Comparison of ENCODE assay signal across 22 cellular contexts in genomic region chr4:88535090-88535755, GRCh38. TPM values are rescaled to one million over a fixed set of nuclear protein-coding genes. Genes with fewer than 3 reads are reported as not detected.
DNase-seq lines count a peak whose midpoint lies in the region; ATAC-seq, FAIRE-seq and TF ChIP-seq lines count a peak whose summit lies in the region.
"Had no signal": no experiment of that assay in that cellular context is flagged by ENCODE, and none has a peak within 500 bp of the region (broad histone marks: within the 10 kb centered on the region; RNA-seq: fewer than 3 reads in every experiment).

No MANE protein-coding gene starts in this region.

- TF ChIP-seq CTCF in RWPE2 (IDR thresholded peaks at IDR 0.05; ENCODE audit: poor library complexity, severe bottlenecking) (no peak), endothelial cell of umbilical vein (IDR thresholded peaks at IDR 0.05; ENCODE audit: extremely low read depth in 1 of 2, insufficient read depth in 1 of 2, low read depth in 1 of 2, low read length in 2 of 2) (no peak)

- no peaks in the 10 kb centered on the region for H3K36me3 Mint-ChIP-seq in stimulated activated naive CD8-positive, alpha-beta T cell treated with anti-CD3 and anti-CD28 coated beads, Interleukin-15, Interleukin-2, amounts not matched to agents 100 ng/mL and 50 ng/mL, for 24 hours (ENCODE audit: low read depth)
- H3K36me3 Mint-ChIP-seq: stimulated activated memory B cell treated with anti-CD40 and anti-IgM and Interleukin-4, amounts not matched to agents 10 μg/mL and 1 μg/mL and 100 μg/mL, for 72 hours had no signal

- BruUV-seq in endothelial cell of umbilical vein (replicated peaks; lab: Mats Ljungman, UMichigan) = no TSS peak

- no peaks in the 10 kb centered on the region for H3K36me3 ChIP-seq in RWPE2 (ENCODE audit: low read depth)
- no peaks in the 10 kb centered on the region for H3K36me3 ChIP-seq in endothelial cell of umbilical vein (ENCODE audit: control insufficient read depth in 2 of 2, extremely low read depth in 1 of 2, insufficient read depth in 2 of 2, low read length in 2 of 2)
- H3K36me3 ChIP-seq: tibial nerve had no signal

- no peaks in the 10 kb centered on the region for H3K79me2 ChIP-seq in endothelial cell of umbilical vein (ENCODE audit: control insufficient read depth, insufficient read depth, low read length)

- H3K4me3 Mint-ChIP-seq in stimulated activated naive CD8-positive, alpha-beta T cell treated with anti-CD3 and anti-CD28 coated beads, Interleukin-15, Interleukin-2, amounts not matched to agents 100 ng/mL and 50 ng/mL, for 24 hours = no peak overlapping the region
- H3K4me3 Mint-ChIP-seq: dendritic cell treated with granulocyte-macrophage colony-stimulating factor and Interleukin-4, amounts not matched to agents 40 ng/mL and 50 ng/mL, for 4 days; nephron progenitor cell; stimulated activated memory B cell treated with anti-CD40 and anti-IgM and Interleukin-4, amounts not matched to agents 10 μg/mL and 1 μg/mL and 100 μg/mL, for 72 hours had no signal

- H3K9me1 ChIP-seq in endothelial cell of umbilical vein (replicated peaks; ENCODE audit: control insufficient read depth, extremely low read depth, insufficient read depth, low read length) = no peaks in the 10 kb centered on the region

- H3K27ac Mint-ChIP-seq in stimulated activated naive CD8-positive, alpha-beta T cell treated with anti-CD3 and anti-CD28 coated beads, Interleukin-15, Interleukin-2, amounts not matched to agents 100 ng/mL and 50 ng/mL, for 24 hours = peak overlapping the region; percentile 53
- H3K27ac Mint-ChIP-seq: dendritic cell treated with granulocyte-macrophage colony-stimulating factor and Interleukin-4, amounts not matched to agents 40 ng/mL and 50 ng/mL, for 4 days; nephron progenitor cell; progenitor cell of endocrine pancreas; stimulated activated memory B cell treated with anti-CD40 and anti-IgM and Interleukin-4, amounts not matched to agents 10 μg/mL and 1 μg/mL and 100 μg/mL, for 72 hours had no signal

- POLR2A ChIA-PET in endothelial cell of umbilical vein (lab: Charles Lee) = no interaction called here

- CTCF ChIA-PET in endothelial cell of umbilical vein (lab: Charles Lee) = interaction anchor here (0.9 to 16.6 kb wide), 10 partner anchors 19 to 365 kb away, joined by 3 to 368 read pairs (median 4); no protein-coding TSS in a partner anchor

- no peaks in the 10 kb centered on the region for H3K9me3 Mint-ChIP-seq in stimulated activated naive CD8-positive, alpha-beta T cell treated with anti-CD3 and anti-CD28 coated beads, Interleukin-15, Interleukin-2, amounts not matched to agents 100 ng/mL and 50 ng/mL, for 24 hours
- H3K9me3 Mint-ChIP-seq: dendritic cell treated with granulocyte-macrophage colony-stimulating factor and Interleukin-4, amounts not matched to agents 40 ng/mL and 50 ng/mL, for 4 days; stimulated activated memory B cell treated with anti-CD40 and anti-IgM and Interleukin-4, amounts not matched to agents 10 μg/mL and 1 μg/mL and 100 μg/mL, for 72 hours had no signal

- intact Hi-C loops in endothelial cell of umbilical vein (cut with micrococcal nuclease) = loop anchor here (10.0 kb wide), 1 partner anchor 580 kb away; the partner anchor contains the start of gene TIGD2

- H3K9ac ChIP-seq in endothelial cell of umbilical vein (replicated peaks; ENCODE audit: extremely low read depth, insufficient read depth, low read length) = peak overlapping the region; percentile 81

- ATAC-seq in RWPE2 (ENCODE audit: low read depth) = no peak
- ATAC-seq: HCT116; stimulated activated memory B cell treated with anti-CD40 and anti-IgM and Interleukin-4, amounts not matched to agents 10 μg/mL and 1 μg/mL and 100 μg/mL, for 72 hours had no signal

- peak overlapping the region; percentile 80 for H3K4me2 ChIP-seq in endothelial cell of umbilical vein (ENCODE audit: insufficient read depth, low read length)

- H3K4me1 ChIP-seq in RWPE2 (ENCODE audit: insufficient read depth, poor library complexity, severe bottlenecking) (peaks cover 36% of the 10 kb centered on the region), endothelial cell of umbilical vein (ENCODE audit: control insufficient read depth, extremely low read depth, insufficient read depth, low read length) (peaks cover 40% of the 10 kb centered on the region)
- H3K4me1 ChIP-seq: tibial nerve had no signal

- TF ChIP-seq POLR2A in endothelial cell of umbilical vein (IDR thresholded peaks at IDR 0.05; ENCODE audit: low read depth, low read length) = no peak

- dilution Hi-C loops in endothelial cell of umbilical vein (cut with MboI; ENCODE audit: extremely low pct_ligation_motif_present, low sequenced_read_pairs) = no loop called here

- H3K4me3 ChIP-seq in RWPE2 (ENCODE audit: severe bottlenecking) (no peak overlapping the region), endothelial cell of umbilical vein (replicated peaks in 1 of 3; ENCODE audit: insufficient read depth in 1 of 3, low read depth in 1 of 3, low read length in 3 of 3) (no peak overlapping the region)
- H3K4me3 ChIP-seq: tibial nerve had no signal

- no peaks in the 10 kb centered on the region for H3K27me3 Mint-ChIP-seq in stimulated activated naive CD8-positive, alpha-beta T cell treated with anti-CD3 and anti-CD28 coated beads, Interleukin-15, Interleukin-2, amounts not matched to agents 100 ng/mL and 50 ng/mL, for 24 hours
- H3K27me3 Mint-ChIP-seq: progenitor cell of endocrine pancreas had no signal

- H3K9me3 ChIP-seq in RWPE2 (ENCODE audit: severe bottlenecking) (no peaks in the 10 kb centered on the region), endothelial cell of umbilical vein (replicated peaks; ENCODE audit: control insufficient read depth, insufficient read depth, low read length) (no peaks in the 10 kb centered on the region)
- H3K9me3 ChIP-seq: tibial nerve had no signal

- H3K27ac ChIP-seq in RWPE2 (ENCODE audit: poor library complexity, severe bottlenecking) (peak overlapping the region; percentile 97), endothelial cell of umbilical vein (ENCODE audit: insufficient read depth, low read depth, low read length) (peak overlapping the region; percentile 98)
- H3K27ac ChIP-seq: tibial nerve had no signal

- no peaks in the 10 kb centered on the region for H3K27me3 ChIP-seq in RWPE2 (ENCODE audit: insufficient read depth, poor library complexity, severe bottlenecking)
- no peaks in the 10 kb centered on the region for H3K27me3 ChIP-seq in endothelial cell of umbilical vein (ENCODE audit: control insufficient read depth in 2 of 2, insufficient read depth in 2 of 2, low read length in 2 of 2)
- H3K27me3 ChIP-seq: tibial nerve had no signal

- H3K4me1 Mint-ChIP-seq in stimulated activated naive CD8-positive, alpha-beta T cell treated with anti-CD3 and anti-CD28 coated beads, Interleukin-15, Interleukin-2, amounts not matched to agents 100 ng/mL and 50 ng/mL, for 24 hours (ENCODE audit: low read depth) = peaks cover 27% of the 10 kb centered on the region
- H3K4me1 Mint-ChIP-seq: nephron progenitor cell had no signal

- peak overlapping the region; percentile 14 for H2AFZ ChIP-seq in endothelial cell of umbilical vein (ENCODE audit: low read depth, low read length)

- no peaks in the 10 kb centered on the region for H4K20me1 ChIP-seq in endothelial cell of umbilical vein (replicated peaks; ENCODE audit: control insufficient read depth, extremely low read depth, insufficient read depth, low read length)

- peak; percentile 25 for DNase-seq in stimulated activated CD4-positive, alpha-beta T cell treated with anti-CD3 and anti-CD28 coated beads, Interleukin-15, amount 100 ng/mL, for 24 hours
- DNase-seq in stimulated activated CD4-positive, alpha-beta T cell treated with anti-CD3 and anti-CD28 coated beads, Interleukin-2, amount 100 ng/mL, for 48 hours = no peak
- no peak for DNase-seq in RWPE2 (ENCODE audit: low spot score)
- no peak for DNase-seq in endothelial cell of umbilical vein (ENCODE audit: low read depth, low spot score)
- DNase-seq in UCSD-AML1 (lab: John Stamatoyannopoulos, UW; ENCODE audit: unreplicated experiment) = no peak
- no peak for DNase-seq in inferior parietal cortex (ENCODE audit: extremely low spot score)
- DNase-seq: activated CD8-positive, alpha-beta memory T cell treated with anti-CD3 and anti-CD28 coated beads, Interleukin-2, amount 50 U/mL, for 48 hours; AML-193; DND-41; midbrain; NCI-H2227 treated with DMSO at 0.1 percent for 48 hours; NCI-H82; nephron progenitor cell; OCI-M1; small intestine; T-helper 2 cell had no signal

- FAIRE-seq in endothelial cell of umbilical vein (lab: Jason Lieb, UNC) = no peak
- FAIRE-seq: small intestine had no signal

TF ChIP-seq in endothelial cell of umbilical vein, 7 proteins besides CTCF, POLR2A, EP300 and RAD21 (continues in another document):
- TF ChIP-seq JUN (IDR thresholded peaks at IDR 0.05; ENCODE audit: borderline replicate concordance, insufficient read depth, insufficient read length, low read depth) (no peak), EZH2 (IDR thresholded peaks at IDR 0.05; ENCODE audit: borderline replicate concordance, low read depth, low read length, severe bottlenecking) (no peak), MAX (IDR thresholded peaks at IDR 0.05; ENCODE audit: insufficient read depth, insufficient read length) (no peak), GATA2 (IDR thresholded peaks at IDR 0.05; ENCODE audit: insufficient read depth, insufficient read length, low read depth, low read length) (no peak), MYC (IDR thresholded peaks at IDR 0.05; ENCODE audit: low read depth, low read length) (no peak)

RNA-seq across cellular contexts. Expression of gene PYURF, which starts 11.6 kb away (rescaled TPM):
- 79.7 and 81.8 TPM in 2 replicates for total RNA-seq in endothelial cell of umbilical vein
- polyA plus RNA-seq in endothelial cell of umbilical vein = 45.0 and 59.1 TPM in 2 replicates
- 48.0 and 48.6 TPM in 2 replicates for polyA plus RNA-seq in endothelial cell of umbilical vein (2011; cell fraction: cytosol; rRNA removed)
- 13.5 and 20.1 TPM in 2 replicates for polyA plus RNA-seq in endothelial cell of umbilical vein (2011; cell fraction: nucleus; rRNA removed)
- 82.9 and 119 TPM in 2 replicates for polyA plus RNA-seq in endothelial cell of umbilical vein (2012)
- 24.0 and 27.8 TPM in 2 replicates for polyA minus RNA-seq in endothelial cell of umbilical vein
- 16.6 TPM for polyA minus RNA-seq in endothelial cell of umbilical vein (2011; cell fraction: cytosol; rRNA and poly(A)+ RNA removed)
- 6.7 and 8.7 TPM in 2 replicates for polyA minus RNA-seq in endothelial cell of umbilical vein (2011; cell fraction: nucleus; rRNA and poly(A)+ RNA removed)

RNA-seq across cellular contexts. Expression of gene HERC3, which starts 57.1 kb away (rescaled TPM):
- total RNA-seq in endothelial cell of umbilical vein = 21.2 and 25.6 TPM in 2 replicates
- polyA plus RNA-seq in endothelial cell of umbilical vein = 4.3 and 6.3 TPM in 2 replicates
- polyA plus RNA-seq in endothelial cell of umbilical vein (2011; cell fraction: cytosol; rRNA removed) = 6.6 and 7.0 TPM in 2 replicates
- polyA plus RNA-seq in endothelial cell of umbilical vein (2011; cell fraction: nucleus; rRNA removed) = 12.9 and 18.7 TPM in 2 replicates
- polyA plus RNA-seq in endothelial cell of umbilical vein (2012) = 12.2 and 15.4 TPM in 2 replicates
- 25.6 and 26.1 TPM in 2 replicates for polyA minus RNA-seq in endothelial cell of umbilical vein
- 5.1 TPM for polyA minus RNA-seq in endothelial cell of umbilical vein (2011; cell fraction: cytosol; rRNA and poly(A)+ RNA removed)
- 29.2 and 41.4 TPM in 2 replicates for polyA minus RNA-seq in endothelial cell of umbilical vein (2011; cell fraction: nucleus; rRNA and poly(A)+ RNA removed)
